19 cellular contexts compared by ENCODE assay signal in genomic region chrX:116726806-116727205, GRCh38.
"Had no signal": no experiment of that assay in that cellular context is flagged by ENCODE, and none has a peak within 500 bp of the region (broad histone marks: within the 10 kb centered on the region; RNA-seq: fewer than 3 reads in every experiment).

No MANE protein-coding gene starts in this region.

- H3K27me3 Mint-ChIP-seq: dendritic cell treated with granulocyte-macrophage colony-stimulating factor and Interleukin-4, amounts not matched to agents 40 ng/mL and 50 ng/mL, for 4 days; effector memory CD8-positive, alpha-beta T cell; stimulated activated naive CD8-positive, alpha-beta T cell treated with anti-CD3 and anti-CD28 coated beads, Interleukin-15, Interleukin-2, amounts not matched to agents 100 ng/mL and 50 ng/mL, for 24 hours had no signal

- DNase-seq: effector memory CD8-positive, alpha-beta T cell; esophagus squamous epithelium; foreskin fibroblast; glutamatergic neuron; mammary epithelial cell; natural killer cell; nucleus accumbens; ovary; sigmoid colon; testis; upper lobe of right lung had no signal

- H3K4me3 Mint-ChIP-seq: dendritic cell treated with granulocyte-macrophage colony-stimulating factor and Interleukin-4, amounts not matched to agents 40 ng/mL and 50 ng/mL, for 4 days; effector memory CD8-positive, alpha-beta T cell; natural killer cell; neural progenitor cell; stimulated activated naive CD8-positive, alpha-beta T cell treated with anti-CD3 and anti-CD28 coated beads, Interleukin-15, Interleukin-2, amounts not matched to agents 100 ng/mL and 50 ng/mL, for 24 hours had no signal

- H3K9me3 ChIP-seq: esophagus squamous epithelium, gastroesophageal sphincter, ovary, right atrium auricular region, sigmoid colon, testis, tibial nerve, upper lobe of right lung had no signal

- H3K36me3 Mint-ChIP-seq: natural killer cell, neural progenitor cell had no signal

- H3K4me3 ChIP-seq: esophagus squamous epithelium, gastroesophageal sphincter, neural progenitor cell, ovary, right atrium auricular region, sigmoid colon, skin epidermis, testis, tibial nerve, upper lobe of right lung had no signal

- ATAC-seq: effector memory CD8-positive, alpha-beta T cell; gastroesophageal sphincter; left lobe of liver; natural killer cell; upper lobe of right lung had no signal

- H3K27me3 ChIP-seq: esophagus squamous epithelium, gastroesophageal sphincter, neural progenitor cell, ovary, right atrium auricular region, sigmoid colon, testis, tibial nerve, upper lobe of right lung had no signal

- H3K36me3 ChIP-seq: esophagus squamous epithelium, gastroesophageal sphincter, neural progenitor cell, ovary, right atrium auricular region, sigmoid colon, tibial nerve, upper lobe of right lung had no signal

- H3K4me1 ChIP-seq: esophagus squamous epithelium, gastroesophageal sphincter, neural progenitor cell, right atrium auricular region, sigmoid colon, testis, tibial nerve, upper lobe of right lung had no signal

- H3K27ac Mint-ChIP-seq: dendritic cell treated with granulocyte-macrophage colony-stimulating factor and Interleukin-4, amounts not matched to agents 40 ng/mL and 50 ng/mL, for 4 days; effector memory CD8-positive, alpha-beta T cell; natural killer cell; neural progenitor cell; stimulated activated naive CD8-positive, alpha-beta T cell treated with anti-CD3 and anti-CD28 coated beads, Interleukin-15, Interleukin-2, amounts not matched to agents 100 ng/mL and 50 ng/mL, for 24 hours had no signal

- H3K4me1 Mint-ChIP-seq: natural killer cell, neural progenitor cell had no signal
